ENCODE assay signal across 26 cellular contexts in genomic region chr5:59652449-59652848, GRCh38.
DNase-seq lines count a peak whose midpoint lies in the region; ATAC-seq, FAIRE-seq and TF ChIP-seq lines count a peak whose summit lies in the region.
"Had no signal": no experiment of that assay in that cellular context is flagged by ENCODE, and none has a peak within 500 bp of the region (broad histone marks: within the 10 kb centered on the region; RNA-seq: fewer than 3 reads in every experiment).

No MANE protein-coding gene starts in this region.

- no peak for TF ChIP-seq RAD21 in A549 (conservative IDR thresholded peaks at IDR 0.05 in 1 of 2, IDR thresholded peaks at IDR 0.05 in 1 of 2)

- no peak for TF ChIP-seq CTCF in A549 (IDR thresholded peaks at IDR 0.05)
- no peak for TF ChIP-seq CTCF in GM06990 (IDR thresholded peaks at IDR 0.05; ENCODE audit: insufficient read depth, low read length, poor library complexity, severe bottlenecking)
- no peak for TF ChIP-seq CTCF in Loucy (conservative IDR thresholded peaks at IDR 0.05; ENCODE audit: low read length)
- TF ChIP-seq CTCF in left lung (IDR thresholded peaks at IDR 0.05), result no peak

- no peak for TF ChIP-seq POLR2A in A549 (IDR thresholded peaks at IDR 0.05; ENCODE audit: low read length)

- peak overlapping the region; percentile 25; the same call in 1 of the 2 replicates for H2AFZ ChIP-seq in Loucy (ENCODE audit: low read length)

- POLR2A ChIA-PET in A549 (lab: Yijun Ruan, JAX), result no interaction called here

- H3K27ac ChIP-seq in A549 (0 out of 6 replicates have a peak overlapping the region, but pooled peaks of 1 of the 2 experiments have one; percentile 1), left lung (no peak overlapping the region)
- H3K27ac ChIP-seq: BLaER1 had no signal

- FAIRE-seq in A549 (lab: Jason Lieb, UNC), result peak; percentile 51
- FAIRE-seq: GM12892, GM18507, GM19239 had no signal

- H3K4me3 ChIP-seq in A549, result no peak overlapping the region
- no peak overlapping the region for H3K4me3 ChIP-seq in GM06990 (replicated peaks; ENCODE audit: low read depth, low read length)
- no peak overlapping the region for H3K4me3 ChIP-seq in Loucy (ENCODE audit: low read length, poor library complexity, severe bottlenecking)
- no peak overlapping the region for H3K4me3 ChIP-seq in left lung
- H3K4me3 ChIP-seq: BLaER1 had no signal

- DNase-seq in A549 (ENCODE audit: low read depth in 1 of 2, low spot score in 1 of 2) (no peak), GM06990 (ENCODE audit: extremely low read depth, insufficient read length) (peak; percentile 18), left lung (no peak)
- no peak for DNase-seq in activated naive CD4-positive, alpha-beta T cell (lab: John Stamatoyannopoulos, UW)
- DNase-seq: 8988T; ACHN; BE2C; C1 segment of cervical spinal cord; CD4-positive, alpha-beta memory T cell; CD4-positive, CD25-positive, alpha-beta regulatory T cell; CD8-positive, alpha-beta memory T cell; COR-L47; DMS 273 treated with DMSO at 0.1 percent for 48 hours; DMS153; DMS53; DMS79; DND-41; EL; GDM1 had no signal

- H3K27me3 ChIP-seq in GM06990 (replicated peaks; ENCODE audit: control insufficient read depth, insufficient read depth, low read length) (no peaks in the 10 kb centered on the region), Loucy (ENCODE audit: insufficient read depth, low read length, poor library complexity, severe bottlenecking) (no peaks in the 10 kb centered on the region), left lung (no peaks in the 10 kb centered on the region)
- H3K27me3 ChIP-seq: BE2C, BLaER1 had no signal

- 82% methylated on average over 2 of the region's 2 CpGs for WGBS in A549 (ENCODE audit: missing lambda C conversion rate)

- no peaks in the 10 kb centered on the region for H3K79me2 ChIP-seq in Loucy (ENCODE audit: insufficient read depth, low read length)

- no peak for TF ChIP-seq EP300 in A549 (IDR thresholded peaks at IDR 0.05)

- CTCF ChIA-PET in A549 (lab: Yijun Ruan, JAX), result interaction anchor here (0.7 kb wide), 1 partner anchor 8 kb away, joined by 4 read pairs; no protein-coding TSS in a partner anchor

- no peaks in the 10 kb centered on the region for H3K9me2 ChIP-seq in Loucy (replicated peaks; ENCODE audit: low read depth, low read length)

- H3K4me1 ChIP-seq in A549 (peaks cover 74% of the 10 kb centered on the region), Loucy (ENCODE audit: insufficient read depth, low read length, poor library complexity, severe bottlenecking) (peaks cover 63% of the 10 kb centered on the region), left lung (no peaks in the 10 kb centered on the region)
- H3K4me1 ChIP-seq: BE2C, BLaER1 had no signal

- peaks cover 3% of the 10 kb centered on the region; the same call in 1 of the 2 replicates for H3F3A ChIP-seq in Loucy (ENCODE audit: low read depth)

- no peak overlapping the region for H3K9ac ChIP-seq in Loucy (ENCODE audit: low read depth, low read length, poor library complexity, severe bottlenecking)
- H3K9ac ChIP-seq: BLaER1 had no signal

- H4K20me1 ChIP-seq in Loucy (ENCODE audit: insufficient read depth, low read length, poor library complexity, severe bottlenecking), result no peaks in the 10 kb centered on the region
- H4K20me1 ChIP-seq: BLaER1 had no signal

- intact Hi-C loops in left lung (cut with DNase I), result no loop called here

- H3K9me3 ChIP-seq in A549, result no peaks in the 10 kb centered on the region
- H3K9me3 ChIP-seq in Loucy (ENCODE audit: insufficient read depth, low read depth, low read length), result no peaks in the 10 kb centered on the region
- H3K9me3 ChIP-seq in left lung, result no peaks in the 10 kb centered on the region
- H3K9me3 ChIP-seq: BE2C, BLaER1 had no signal

- ATAC-seq in A549, result no peak
- ATAC-seq in left lung, result peak; percentile 34
- ATAC-seq in GM19397 (IDR thresholded peaks at IDR 0.05; ENCODE audit: unreplicated experiment), result no peak
- ATAC-seq in HG03354 (IDR thresholded peaks at IDR 0.05; ENCODE audit: poor library complexity, severe bottlenecking, unreplicated experiment), result no peak

- peak overlapping the region; percentile 64; the same call in 2 of the 3 replicates for H3K4me2 ChIP-seq in A549
- H3K4me2 ChIP-seq in Loucy (ENCODE audit: low read depth, low read length, poor library complexity, severe bottlenecking), result no peak overlapping the region
- H3K4me2 ChIP-seq: BLaER1 had no signal

- no peaks in the 10 kb centered on the region for H3K36me3 ChIP-seq in GM06990 (ENCODE audit: control insufficient read depth, insufficient read depth, low read length)
- H3K36me3 ChIP-seq in Loucy (ENCODE audit: insufficient read depth, low read length), result no peaks in the 10 kb centered on the region
- H3K36me3 ChIP-seq in left lung, result no peaks in the 10 kb centered on the region
- H3K36me3 ChIP-seq: BE2C, BLaER1 had no signal

TF ChIP-seq in A549, 52 proteins besides CTCF, POLR2A, EP300 and RAD21:
- TF ChIP-seq CHD4 (IDR thresholded peaks at IDR 0.05; ENCODE audit: borderline replicate concordance) (no peak), HEYL (CRISPR knock-in tag; IDR thresholded peaks at IDR 0.05) (no peak), HOXB5 (CRISPR knock-in tag; IDR thresholded peaks at IDR 0.05) (no peak), CBX2 (IDR thresholded peaks at IDR 0.05; ENCODE audit: borderline replicate concordance, low read depth) (no peak), JUNB (IDR thresholded peaks at IDR 0.05) (no peak), POLR2AphosphoS2 (conservative IDR thresholded peaks at IDR 0.05; ENCODE audit: low read length) (no peak), KDM1A (IDR thresholded peaks at IDR 0.05; ENCODE audit: low read depth) (no peak), ZC3H11A (IDR thresholded peaks at IDR 0.05) (no peak), ZFP36 (IDR thresholded peaks at IDR 0.05; ENCODE audit: borderline replicate concordance, partially characterized antibody) (no peak), FOXS1 (CRISPR knock-in tag; IDR thresholded peaks at IDR 0.05) (no peak), PHF8 (IDR thresholded peaks at IDR 0.05; ENCODE audit: borderline replicate concordance, low read depth) (no peak), SREBF2 (IDR thresholded peaks at IDR 0.05) (no peak), ESRRA (IDR thresholded peaks at IDR 0.05; ENCODE audit: borderline replicate concordance, low read length) (no peak), FOSB (CRISPR knock-in tag; IDR thresholded peaks at IDR 0.05) (no peak)
- TF ChIP-seq, protein P1, sequence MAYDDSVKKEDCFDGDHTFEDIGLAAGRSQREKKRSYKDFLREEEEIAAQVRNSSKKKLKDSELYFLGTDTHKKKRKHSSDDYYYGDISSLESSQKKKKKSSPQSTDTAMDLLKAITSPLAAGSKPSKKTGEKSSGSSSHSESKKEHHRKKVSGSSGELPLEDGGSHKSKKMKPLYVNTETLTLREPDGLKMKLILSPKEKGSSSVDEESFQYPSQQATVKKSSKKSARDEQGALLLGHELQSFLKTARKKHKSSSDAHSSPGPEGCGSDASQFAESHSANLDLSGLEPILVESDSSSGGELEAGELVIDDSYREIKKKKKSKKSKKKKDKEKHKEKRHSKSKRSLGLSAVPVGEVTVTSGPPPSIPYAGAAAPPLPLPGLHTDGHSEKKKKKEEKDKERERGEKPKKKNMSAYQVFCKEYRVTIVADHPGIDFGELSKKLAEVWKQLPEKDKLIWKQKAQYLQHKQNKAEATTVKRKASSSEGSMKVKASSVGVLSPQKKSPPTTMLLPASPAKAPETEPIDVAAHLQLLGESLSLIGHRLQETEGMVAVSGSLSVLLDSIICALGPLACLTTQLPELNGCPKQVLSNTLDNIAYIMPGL (CRISPR knock-in tag; IDR thresholded peaks at IDR 0.05; ENCODE audit: borderline replicate concordance), result no peak
